ENCODE assay signal across 1 cellular context in the genomic region with DNA sequence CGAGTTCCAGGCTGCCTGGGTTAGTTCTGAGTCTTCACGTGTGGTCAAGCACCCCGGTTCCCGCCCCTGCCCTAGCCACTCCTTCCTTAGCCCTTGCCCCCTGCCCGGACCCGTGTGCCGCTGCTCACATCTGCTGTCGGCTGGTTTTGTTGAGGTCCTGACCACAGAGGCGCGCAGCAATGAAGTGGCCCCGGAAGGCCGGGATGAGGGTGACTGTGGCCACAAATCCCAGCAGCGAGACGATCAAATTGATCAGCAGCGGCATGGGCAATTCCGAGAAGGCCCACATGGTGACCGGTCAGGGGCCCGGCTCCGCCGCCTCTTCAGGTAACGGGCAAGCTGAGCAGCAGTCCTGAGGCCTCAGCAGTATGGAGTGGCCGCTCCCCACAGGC.
TF ChIP-seq lines count a peak whose summit lies in the region.

No MANE protein-coding gene starts in this region.

TF ChIP-seq in K562, 482 proteins besides CTCF, POLR2A, EP300 and RAD21 (continued from another document):
- TF ChIP-seq, protein P1, sequence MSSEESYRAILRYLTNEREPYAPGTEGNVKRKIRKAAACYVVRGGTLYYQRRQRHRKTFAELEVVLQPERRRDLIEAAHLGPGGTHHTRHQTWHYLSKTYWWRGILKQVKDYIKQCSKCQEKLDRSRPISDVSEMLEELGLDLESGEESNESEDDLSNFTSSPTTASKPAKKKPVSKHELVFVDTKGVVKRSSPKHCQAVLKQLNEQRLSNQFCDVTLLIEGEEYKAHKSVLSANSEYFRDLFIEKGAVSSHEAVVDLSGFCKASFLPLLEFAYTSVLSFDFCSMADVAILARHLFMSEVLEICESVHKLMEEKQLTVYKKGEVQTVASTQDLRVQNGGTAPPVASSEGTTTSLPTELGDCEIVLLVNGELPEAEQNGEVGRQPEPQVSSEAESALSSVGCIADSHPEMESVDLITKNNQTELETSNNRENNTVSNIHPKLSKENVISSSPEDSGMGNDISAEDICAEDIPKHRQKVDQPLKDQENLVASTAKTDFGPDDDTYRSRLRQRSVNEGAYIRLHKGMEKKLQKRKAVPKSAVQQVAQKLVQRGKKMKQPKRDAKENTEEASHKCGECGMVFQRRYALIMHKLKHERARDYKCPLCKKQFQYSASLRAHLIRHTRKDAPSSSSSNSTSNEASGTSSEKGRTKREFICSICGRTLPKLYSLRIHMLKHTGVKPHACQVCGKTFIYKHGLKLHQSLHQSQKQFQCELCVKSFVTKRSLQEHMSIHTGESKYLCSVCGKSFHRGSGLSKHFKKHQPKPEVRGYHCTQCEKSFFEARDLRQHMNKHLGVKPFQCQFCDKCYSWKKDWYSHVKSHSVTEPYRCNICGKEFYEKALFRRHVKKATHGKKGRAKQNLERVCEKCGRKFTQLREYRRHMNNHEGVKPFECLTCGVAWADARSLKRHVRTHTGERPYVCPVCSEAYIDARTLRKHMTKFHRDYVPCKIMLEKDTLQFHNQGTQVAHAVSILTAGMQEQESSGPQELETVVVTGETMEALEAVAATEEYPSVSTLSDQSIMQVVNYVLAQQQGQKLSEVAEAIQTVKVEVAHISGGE (CRISPR knock-in tag; IDR thresholded peaks at IDR 0.05): peak in 1 of 3 experiments; percentile 89; a peak in 1 of 6 replicates
- TF ChIP-seq, protein P2, sequence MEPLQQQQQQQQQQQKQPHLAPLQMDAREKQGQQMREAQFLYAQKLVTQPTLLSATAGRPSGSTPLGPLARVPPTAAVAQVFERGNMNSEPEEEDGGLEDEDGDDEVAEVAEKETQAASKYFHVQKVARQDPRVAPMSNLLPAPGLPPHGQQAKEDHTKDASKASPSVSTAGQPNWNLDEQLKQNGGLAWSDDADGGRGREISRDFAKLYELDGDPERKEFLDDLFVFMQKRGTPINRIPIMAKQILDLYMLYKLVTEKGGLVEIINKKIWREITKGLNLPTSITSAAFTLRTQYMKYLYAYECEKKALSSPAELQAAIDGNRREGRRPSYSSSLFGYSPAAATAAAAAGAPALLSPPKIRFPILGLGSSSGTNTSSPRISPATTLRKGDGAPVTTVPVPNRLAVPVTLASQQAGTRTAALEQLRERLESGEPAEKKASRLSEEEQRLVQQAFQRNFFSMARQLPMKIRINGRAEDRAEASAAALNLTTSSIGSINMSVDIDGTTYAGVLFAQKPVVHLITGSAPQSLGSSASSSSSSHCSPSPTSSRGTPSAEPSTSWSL (CRISPR knock-in tag; IDR thresholded peaks at IDR 0.05; ENCODE audit: borderline replicate concordance): no peak
- TF ChIP-seq, protein P3, sequence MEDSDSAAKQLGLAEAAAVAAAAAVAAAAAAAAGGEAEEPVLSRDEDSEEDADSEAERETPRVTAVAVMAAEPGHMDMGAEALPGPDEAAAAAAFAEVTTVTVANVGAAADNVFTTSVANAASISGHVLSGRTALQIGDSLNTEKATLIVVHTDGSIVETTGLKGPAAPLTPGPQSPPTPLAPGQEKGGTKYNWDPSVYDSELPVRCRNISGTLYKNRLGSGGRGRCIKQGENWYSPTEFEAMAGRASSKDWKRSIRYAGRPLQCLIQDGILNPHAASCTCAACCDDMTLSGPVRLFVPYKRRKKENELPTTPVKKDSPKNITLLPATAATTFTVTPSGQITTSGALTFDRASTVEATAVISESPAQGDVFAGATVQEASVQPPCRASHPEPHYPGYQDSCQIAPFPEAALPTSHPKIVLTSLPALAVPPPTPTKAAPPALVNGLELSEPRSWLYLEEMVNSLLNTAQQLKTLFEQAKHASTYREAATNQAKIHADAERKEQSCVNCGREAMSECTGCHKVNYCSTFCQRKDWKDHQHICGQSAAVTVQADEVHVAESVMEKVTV (CRISPR knock-in tag; IDR thresholded peaks at IDR 0.05): no peak
- TF ChIP-seq FOXK2 (conservative IDR thresholded peaks at IDR 0.05 in 1 of 2, IDR thresholded peaks at IDR 0.05 in 1 of 2; ENCODE audit: low read depth in 2 of 2) (no peak), RBM39 (optimal IDR thresholded peaks at IDR 0.05; ENCODE audit: low read depth, low read length) (peak; percentile 18)
- TF ChIP-seq, protein P4, sequence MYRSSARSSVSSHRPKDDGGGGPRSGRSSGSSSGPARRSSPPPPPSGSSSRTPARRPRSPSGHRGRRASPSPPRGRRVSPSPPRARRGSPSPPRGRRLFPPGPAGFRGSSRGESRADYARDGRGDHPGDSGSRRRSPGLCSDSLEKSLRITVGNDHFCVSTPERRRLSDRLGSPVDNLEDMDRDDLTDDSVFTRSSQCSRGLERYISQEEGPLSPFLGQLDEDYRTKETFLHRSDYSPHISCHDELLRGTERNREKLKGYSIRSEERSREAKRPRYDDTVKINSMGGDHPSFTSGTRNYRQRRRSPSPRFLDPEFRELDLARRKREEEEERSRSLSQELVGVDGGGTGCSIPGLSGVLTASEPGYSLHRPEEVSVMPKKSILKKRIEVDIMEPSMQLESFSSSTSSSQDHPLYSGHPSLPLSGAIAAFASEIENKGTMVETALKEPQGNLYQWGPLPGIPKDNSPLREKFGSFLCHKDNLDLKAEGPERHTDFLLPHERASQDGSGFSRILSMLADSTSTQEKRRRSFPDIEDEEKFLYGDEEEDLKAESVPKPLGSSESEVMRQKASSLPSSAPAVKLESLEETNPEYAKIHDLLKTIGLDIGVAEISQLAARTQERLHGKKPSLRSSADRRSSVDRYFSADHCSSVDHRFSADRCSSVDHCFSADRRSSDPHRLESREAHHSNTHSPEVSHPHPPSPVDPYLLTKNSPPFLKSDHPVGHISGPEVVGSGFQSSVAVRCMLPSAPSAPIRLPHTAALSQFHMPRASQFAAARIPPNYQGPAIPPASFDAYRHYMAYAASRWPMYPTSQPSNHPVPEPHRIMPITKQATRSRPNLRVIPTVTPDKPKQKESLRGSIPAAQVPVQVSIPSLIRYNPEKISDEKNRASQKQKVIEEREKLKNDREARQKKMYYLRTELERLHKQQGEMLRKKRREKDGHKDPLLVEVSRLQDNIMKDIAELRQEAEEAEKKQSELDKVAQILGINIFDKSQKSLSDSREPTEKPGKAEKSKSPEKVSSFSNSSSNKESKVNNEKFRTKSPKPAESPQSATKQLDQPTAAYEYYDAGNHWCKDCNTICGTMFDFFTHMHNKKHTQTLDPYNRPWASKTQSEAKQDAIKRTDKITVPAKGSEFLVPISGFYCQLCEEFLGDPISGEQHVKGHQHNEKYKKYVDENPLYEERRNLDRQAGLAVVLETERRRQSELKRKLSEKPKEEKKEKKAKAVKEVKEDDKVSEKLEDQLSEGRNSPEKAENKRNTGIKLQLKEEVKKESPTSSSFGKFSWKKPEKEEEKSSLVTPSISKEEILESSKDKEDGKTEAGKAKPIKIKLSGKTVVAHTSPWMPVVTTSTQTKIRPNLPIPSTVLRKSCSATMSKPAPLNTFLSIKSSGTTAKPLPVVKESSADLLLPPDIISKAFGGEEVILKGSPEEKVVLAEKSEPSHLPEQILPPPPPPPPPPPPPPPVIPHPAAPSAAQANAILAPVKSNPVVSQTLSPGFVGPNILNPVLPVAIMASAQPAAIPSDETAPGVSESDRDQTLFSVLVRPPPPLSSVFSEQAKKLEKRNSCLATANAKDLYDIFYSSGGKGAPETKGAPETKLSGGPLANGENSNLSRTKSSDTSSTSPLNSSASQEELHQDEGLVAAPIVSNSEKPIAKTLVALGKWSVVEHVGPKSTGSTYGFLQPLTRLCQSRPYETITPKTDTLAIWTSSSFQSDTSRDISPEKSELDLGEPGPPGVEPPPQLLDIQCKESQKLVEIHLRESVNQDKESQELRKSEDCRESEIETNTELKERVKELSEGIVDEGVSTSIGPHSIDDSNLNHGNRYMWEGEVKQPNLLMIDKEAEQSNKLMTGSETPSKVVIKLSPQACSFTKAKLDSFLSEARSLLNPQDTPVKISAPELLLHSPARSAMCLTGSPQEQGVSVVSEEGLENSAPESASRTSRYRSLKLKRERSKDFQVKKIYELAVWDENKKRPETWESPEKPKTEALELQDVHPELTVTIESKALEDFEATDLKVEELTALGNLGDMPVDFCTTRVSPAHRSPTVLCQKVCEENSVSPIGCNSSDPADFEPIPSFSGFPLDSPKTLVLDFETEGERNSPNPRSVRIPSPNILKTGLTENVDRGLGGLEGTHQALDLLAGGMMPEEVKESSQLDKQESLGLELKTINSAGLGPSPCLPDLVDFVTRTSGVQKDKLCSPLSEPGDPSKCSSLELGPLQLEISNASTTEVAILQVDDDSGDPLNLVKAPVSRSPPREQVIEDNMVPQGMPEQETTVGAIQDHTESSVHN (IDR thresholded peaks at IDR 0.05; ENCODE audit: borderline replicate concordance in 1 of 2, low read depth in 1 of 2): no peak
- TF ChIP-seq, protein P5, sequence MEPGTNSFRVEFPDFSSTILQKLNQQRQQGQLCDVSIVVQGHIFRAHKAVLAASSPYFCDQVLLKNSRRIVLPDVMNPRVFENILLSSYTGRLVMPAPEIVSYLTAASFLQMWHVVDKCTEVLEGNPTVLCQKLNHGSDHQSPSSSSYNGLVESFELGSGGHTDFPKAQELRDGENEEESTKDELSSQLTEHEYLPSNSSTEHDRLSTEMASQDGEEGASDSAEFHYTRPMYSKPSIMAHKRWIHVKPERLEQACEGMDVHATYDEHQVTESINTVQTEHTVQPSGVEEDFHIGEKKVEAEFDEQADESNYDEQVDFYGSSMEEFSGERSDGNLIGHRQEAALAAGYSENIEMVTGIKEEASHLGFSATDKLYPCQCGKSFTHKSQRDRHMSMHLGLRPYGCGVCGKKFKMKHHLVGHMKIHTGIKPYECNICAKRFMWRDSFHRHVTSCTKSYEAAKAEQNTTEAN (CRISPR knock-in tag; IDR thresholded peaks at IDR 0.05): peak; percentile 39; the same call in 1 of the 2 replicates
